In genomic region chr1:8903908-8904650, GRCh38 we compare ENCODE assay signal across 9 cellular contexts. TPM values are rescaled to one million over a fixed set of nuclear protein-coding genes. Genes with fewer than 3 reads are reported as not detected.
DNase-seq lines count a peak whose midpoint lies in the region; ATAC-seq lines count a peak whose summit lies in the region.
"Had no signal": no experiment of that assay in that cellular context is flagged by ENCODE, and none has a peak within 500 bp of the region (broad histone marks: within the 10 kb centered on the region; RNA-seq: fewer than 3 reads in every experiment).

No MANE protein-coding gene starts in this region.

- H3K4me3 Mint-ChIP-seq in naive thymus-derived CD8-positive, alpha-beta T cell = no peak overlapping the region
- no peak overlapping the region for H3K4me3 Mint-ChIP-seq in effector memory CD8-positive, alpha-beta T cell

- no peaks in the 10 kb centered on the region for H3K27me3 Mint-ChIP-seq in naive thymus-derived CD8-positive, alpha-beta T cell
- H3K27me3 Mint-ChIP-seq in effector memory CD8-positive, alpha-beta T cell = no peaks in the 10 kb centered on the region

- H3K27ac Mint-ChIP-seq in naive thymus-derived CD8-positive, alpha-beta T cell = peak overlapping the region; percentile 22 to 88 (median 72)
- no peak overlapping the region for H3K27ac Mint-ChIP-seq in effector memory CD8-positive, alpha-beta T cell

- DNase-seq in COLO829 (ENCODE audit: low spot score) (peak; percentile 70), NCI-H345 treated with DMSO at 0.1 percent for 48 hours (lab: John Stamatoyannopoulos, UW; ENCODE audit: unreplicated experiment) (peak; percentile 18), dedifferentiated amniotic fluid mesenchymal stem cell (ENCODE audit: extremely low spot score) (peak; percentile 98), middle frontal gyrus (ENCODE audit: extremely low spot score, low spot score) (no peak)
- no peak for DNase-seq in naive thymus-derived CD8-positive, alpha-beta T cell
- no peak for DNase-seq in effector memory CD8-positive, alpha-beta T cell
- DNase-seq: small intestine had no signal

- peaks cover 4 to 32% (median 5%) of the 10 kb centered on the region in 3 donors for H3K36me3 Mint-ChIP-seq in naive thymus-derived CD8-positive, alpha-beta T cell
- peaks cover 6% of the 10 kb centered on the region for H3K36me3 Mint-ChIP-seq in effector memory CD8-positive, alpha-beta T cell (ENCODE audit: insufficient read depth)

- no peak for ATAC-seq in naive thymus-derived CD8-positive, alpha-beta T cell
- no peak for ATAC-seq in effector memory CD8-positive, alpha-beta T cell (replicated peaks)
- no peak for ATAC-seq in GM19467 (IDR thresholded peaks at IDR 0.05; ENCODE audit: unreplicated experiment)
- no peak for ATAC-seq in GM18517 (IDR thresholded peaks at IDR 0.05; ENCODE audit: unreplicated experiment)

- POLR2A ChIA-PET in naive thymus-derived CD8-positive, alpha-beta T cell (lab: Charles Lee) = interaction anchor here (0.7 to 2.0 kb wide), 4 partner anchors 9 to 84 kb away, joined by 3 to 7 read pairs (median 3); partner anchors contain the start of gene ENO1

- peaks cover 28 to 65% (median 53%) of the 10 kb centered on the region in 4 donors for H3K4me1 Mint-ChIP-seq in naive thymus-derived CD8-positive, alpha-beta T cell
- H3K4me1 Mint-ChIP-seq in effector memory CD8-positive, alpha-beta T cell (ENCODE audit: low read depth in 2 of 2) = peaks cover 6 to 7% of the 10 kb centered on the region in 2 donors

- H3K9me3 Mint-ChIP-seq in naive thymus-derived CD8-positive, alpha-beta T cell = no peaks in the 10 kb centered on the region
- H3K9me3 Mint-ChIP-seq in effector memory CD8-positive, alpha-beta T cell = no peaks in the 10 kb centered on the region

RNA-seq across cellular contexts. Expression of gene ENO1, which starts 25.6 kb away (rescaled TPM):
- total RNA-seq in naive thymus-derived CD8-positive, alpha-beta T cell = 100 to 1,000 TPM; 225 to 228 TPM
- 1,000 to 10,000 TPM in 2 of 3 donors, 100 to 1,000 TPM in 1; 873 to 1,190 (median 1,047) TPM for polyA plus RNA-seq in naive thymus-derived CD8-positive, alpha-beta T cell

RNA-seq across cellular contexts. Expression of gene CA6, which starts 41.6 kb away (rescaled TPM):
- 10 to 100 TPM; 11.3 to 11.5 TPM for total RNA-seq in naive thymus-derived CD8-positive, alpha-beta T cell
- polyA plus RNA-seq in naive thymus-derived CD8-positive, alpha-beta T cell = 10 to 100 TPM in 2 of 3 donors, 1 to 10 TPM in 1; 5.9 to 53.7 (median 17.1) TPM
- polyA plus RNA-seq: small intestine had no signal

Comparison
In these comparisons a context has a peak if more than half of its experiments do, and no peak if none do; other contexts are left out.
1. DNase-seq: peak in COLO829 (single experiment), NCI-H345 treated with DMSO at 0.1 percent for 48 hours (single experiment) and dedifferentiated amniotic fluid mesenchymal stem cell (single experiment); none in naive thymus-derived CD8-positive, alpha-beta T cell (0 of 10), effector memory CD8-positive, alpha-beta T cell (0 of 3) and middle frontal gyrus (single experiment).
2. H3K27ac Mint-ChIP-seq: peak in naive thymus-derived CD8-positive, alpha-beta T cell (10 of 10); none in effector memory CD8-positive, alpha-beta T cell (0 of 2).